In the genomic region with DNA sequence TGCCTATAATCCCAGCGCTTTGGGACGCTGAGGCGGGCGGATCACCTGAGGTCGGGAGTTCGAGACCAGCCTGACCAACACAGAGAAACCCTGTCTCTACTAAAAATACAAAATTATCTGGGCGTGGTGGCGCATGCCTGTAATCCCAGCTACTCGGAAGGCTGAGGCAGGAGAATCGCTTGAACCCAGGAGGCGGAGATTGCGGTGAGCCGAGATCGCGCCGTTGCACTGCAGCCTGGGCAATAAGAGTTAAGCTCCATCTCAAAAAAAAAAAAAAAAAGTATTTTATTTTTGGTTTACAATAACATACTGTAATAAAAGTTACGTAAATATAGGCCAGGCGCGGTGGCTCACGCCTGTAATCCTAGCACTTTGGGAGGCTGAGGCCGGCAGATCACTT, we compare ENCODE assay signal across 1 cellular context.
TF ChIP-seq lines count a peak whose summit lies in the region.

No MANE protein-coding gene starts in this region.

TF ChIP-seq in HepG2, 621 proteins besides CTCF, POLR2A, EP300 and RAD21:
- TF ChIP-seq, protein P1, sequence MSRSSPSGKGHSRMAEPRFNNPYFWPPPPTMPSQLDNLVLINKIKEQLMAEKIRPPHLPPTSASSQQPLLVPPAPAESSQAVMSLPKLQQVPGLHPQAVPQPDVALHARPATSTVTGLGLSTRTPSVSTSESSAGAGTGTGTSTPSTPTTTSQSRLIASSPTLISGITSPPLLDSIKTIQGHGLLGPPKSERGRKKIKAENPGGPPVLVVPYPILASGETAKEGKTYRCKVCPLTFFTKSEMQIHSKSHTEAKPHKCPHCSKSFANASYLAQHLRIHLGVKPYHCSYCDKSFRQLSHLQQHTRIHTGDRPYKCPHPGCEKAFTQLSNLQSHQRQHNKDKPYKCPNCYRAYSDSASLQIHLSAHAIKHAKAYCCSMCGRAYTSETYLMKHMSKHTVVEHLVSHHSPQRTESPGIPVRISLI (CRISPR knock-in tag; IDR thresholded peaks at IDR 0.05; ENCODE audit: borderline replicate concordance): 0 out of 2 replicates have a peak, but pooled peaks have one; percentile 24
TF ChIP-seq in HepG2: peak in this region for 1; not testable (repeated sequence) for 620.
